12 cellular contexts compared by ENCODE assay signal in the genomic region with DNA sequence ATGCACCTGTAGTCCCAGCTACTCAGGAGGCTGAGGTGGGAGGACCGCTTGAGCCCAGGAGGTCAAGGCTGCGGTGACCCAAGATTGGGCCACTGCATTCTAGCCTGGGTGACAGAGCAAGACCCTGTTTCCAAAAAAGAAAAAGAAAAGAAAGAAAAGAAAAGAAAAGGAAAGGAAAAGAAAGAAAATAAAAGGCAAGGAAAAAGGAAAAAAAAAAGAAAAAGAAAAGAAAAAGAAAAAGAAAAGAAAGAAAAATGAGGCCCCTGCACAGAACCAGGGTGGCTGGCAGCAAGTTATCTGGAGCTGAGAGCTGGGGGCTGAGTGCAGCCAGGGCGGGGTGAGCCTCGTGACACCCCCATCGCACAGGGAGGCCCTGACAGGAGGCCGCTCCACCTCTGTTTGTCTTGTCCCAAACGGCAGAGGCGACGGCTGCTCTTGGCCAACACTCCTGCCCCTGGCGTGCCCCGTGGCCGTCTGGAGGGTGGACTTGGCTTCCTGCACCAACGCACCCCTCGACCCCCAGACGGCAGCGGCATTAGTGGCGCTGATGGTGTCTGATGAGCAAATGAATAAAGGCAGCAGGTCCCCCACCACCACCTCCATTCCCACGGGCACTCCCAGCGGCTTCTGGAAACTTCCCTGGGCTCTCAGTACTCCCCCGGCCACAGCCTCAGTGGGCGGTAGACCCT. TPM values are rescaled to one million over a fixed set of nuclear protein-coding genes. Genes with fewer than 3 reads are reported as not detected.
A peak's percentile ranks its signal among the peaks of the same experiment; 100 is the strongest.
DNase-seq lines count a peak whose midpoint lies in the region; ATAC-seq and TF ChIP-seq lines count a peak whose summit lies in the region.
"Had no signal": no experiment of that assay in that cellular context is flagged by ENCODE, and none has a peak within 500 bp of the region (broad histone marks: within the 10 kb centered on the region; RNA-seq: fewer than 3 reads in every experiment).

No MANE protein-coding gene starts in this region.

- H3K27ac Mint-ChIP-seq in T-helper 2 cell treated with Interferon-gamma antibody and Interleukin-4, amounts not matched to agents 5 μg/mL and 100 μg/mL, for 36 hours, result no peak overlapping the region
- H3K27ac Mint-ChIP-seq: activated naive CD8-positive, alpha-beta T cell treated with anti-CD3 and anti-CD28 coated beads for 36 hours had no signal

- TF ChIP-seq CTCF in dorsolateral prefrontal cortex (IDR thresholded peaks at IDR 0.05 in 54 of 56, conservative IDR thresholded peaks at IDR 0.05 in 2 of 56; ENCODE audit: low read depth in 1 of 56, partially characterized antibody in 56 of 56), result no peak
- TF ChIP-seq CTCF in thoracic aorta (IDR thresholded peaks at IDR 0.05), result no peak

- H3K27me3 Mint-ChIP-seq in T-helper 2 cell treated with Interferon-gamma antibody and Interleukin-4, amounts not matched to agents 5 μg/mL and 100 μg/mL, for 36 hours (ENCODE audit: low read depth), result peaks cover 3% of the 10 kb centered on the region

- H3K27me3 ChIP-seq in dorsolateral prefrontal cortex (no peaks in the 10 kb centered on the region), thoracic aorta (replicated peaks; ENCODE audit: insufficient read depth) (no peaks in the 10 kb centered on the region)

- no peaks in the 10 kb centered on the region for H3K4me1 ChIP-seq in mesodermal cell (ENCODE audit: control insufficient read depth, insufficient read depth, low read length, poor library complexity, severe bottlenecking)
- H3K4me1 ChIP-seq in thoracic aorta (ENCODE audit: control insufficient read depth in 1 of 2, low read depth in 2 of 2), result peaks cover 18 to 24% of the 10 kb centered on the region in 2 donors

- no peaks in the 10 kb centered on the region for H3K36me3 Mint-ChIP-seq in T-helper 2 cell treated with Interferon-gamma antibody and Interleukin-4, amounts not matched to agents 5 μg/mL and 100 μg/mL, for 36 hours (ENCODE audit: low read depth)

- H3K4me1 Mint-ChIP-seq in T-helper 2 cell treated with Interferon-gamma antibody and Interleukin-4, amounts not matched to agents 5 μg/mL and 100 μg/mL, for 36 hours (ENCODE audit: low read depth), result no peaks in the 10 kb centered on the region
- H3K4me1 Mint-ChIP-seq: activated naive CD8-positive, alpha-beta T cell treated with anti-CD3 and anti-CD28 coated beads for 36 hours had no signal

- 88 to 90% methylated on average over 15 to 17 of the region's 21 CpGs for WGBS in mesodermal cell (ENCODE audit: insufficient coverage in 2 of 2), 2 experiments

- H3K27ac ChIP-seq in dorsolateral prefrontal cortex, result peak overlapping the region in 26 of 59 donors; percentile 36 to 91 (median 79)
- H3K27ac ChIP-seq in mesodermal cell (ENCODE audit: low read depth, low read length, severe bottlenecking), result no peak overlapping the region
- H3K27ac ChIP-seq in thoracic aorta, result no peak overlapping the region

- intact Hi-C loops in dorsolateral prefrontal cortex (cut with DNase I), result loop anchor here (2.0 to 5.0 kb wide), 2 partner anchors 109 to 111 kb away; no protein-coding TSS in a partner anchor

- H3K4me3 ChIP-seq in dorsolateral prefrontal cortex (peak overlapping the region in 56 of 59 donors; percentile 30 to 68 (median 53)), mesodermal cell (ENCODE audit: extremely low read depth, insufficient read depth, low read length, poor library complexity, severe bottlenecking) (peak overlapping the region; percentile 19), thoracic aorta (peak overlapping the region; percentile 67)

- no peaks in the 10 kb centered on the region for H3K9me3 ChIP-seq in mesodermal cell (ENCODE audit: control insufficient read depth, low read length)
- H3K9me3 ChIP-seq in thoracic aorta, result no peaks in the 10 kb centered on the region

- no peak for DNase-seq in T-helper 2 cell treated with Interferon-gamma antibody and Interleukin-4, amounts not matched to agents 5 μg/mL and 100 μg/mL, for 36 hours (ENCODE audit: low spot score)
- no peak for DNase-seq in T-helper 2 cell
- DNase-seq in dorsolateral prefrontal cortex, result no peak
- no peak for DNase-seq in thoracic aorta (ENCODE audit: low spot score)
- no peak for DNase-seq in NCI-H1417 (lab: John Stamatoyannopoulos, UW)
- no peak for DNase-seq in ureter (ENCODE audit: low spot score)
- DNase-seq: NCI-H187 had no signal

- H3K4me3 Mint-ChIP-seq in T-helper 2 cell treated with Interferon-gamma antibody and Interleukin-4, amounts not matched to agents 5 μg/mL and 100 μg/mL, for 36 hours, result peak overlapping the region; percentile 54
- H3K4me3 Mint-ChIP-seq: activated naive CD8-positive, alpha-beta T cell treated with anti-CD3 and anti-CD28 coated beads for 36 hours had no signal

- ATAC-seq in thoracic aorta (ENCODE audit: insufficient number of reproducible peaks, low FRiP score, low read depth) (no peak), GM18907 (IDR thresholded peaks at IDR 0.05; ENCODE audit: unreplicated experiment) (no peak)

- no peaks in the 10 kb centered on the region for H3K9me3 Mint-ChIP-seq in T-helper 2 cell treated with Interferon-gamma antibody and Interleukin-4, amounts not matched to agents 5 μg/mL and 100 μg/mL, for 36 hours
- H3K9me3 Mint-ChIP-seq: activated naive CD8-positive, alpha-beta T cell treated with anti-CD3 and anti-CD28 coated beads for 36 hours had no signal

- H3K36me3 ChIP-seq in mesodermal cell (ENCODE audit: control insufficient read depth, insufficient read depth, low read length) (no peaks in the 10 kb centered on the region), thoracic aorta (no peaks in the 10 kb centered on the region)

RNA-seq across cellular contexts. Expression of a gene that starts 16.7 kb away (rescaled TPM):
- total RNA-seq in dorsolateral prefrontal cortex (10 to 100 TPM; 22.2 to 94.1 (median 36.5) TPM), thoracic aorta (10 to 100 TPM; 22.7 to 29.4 TPM), ureter (43.0 TPM)
- 21.2 TPM for polyA plus RNA-seq in mesodermal cell (2013, experiment 1 of 2)
- polyA plus RNA-seq in mesodermal cell (2013, experiment 2 of 2), result 15.2 TPM

RNA-seq across cellular contexts. Expression of a gene that starts 17.0 kb away (rescaled TPM):
- total RNA-seq in dorsolateral prefrontal cortex, result 10 to 100 TPM in 110 of 120 experiments, 1 to 10 TPM in 10; 7.0 to 34.3 (median 16.0) TPM
- polyA plus RNA-seq in mesodermal cell (2013, experiment 1 of 2), result 0.85 TPM
- 0.40 TPM for polyA plus RNA-seq in mesodermal cell (2013, experiment 2 of 2)
- 1 to 10 TPM; 3.5 to 9.6 TPM for total RNA-seq in thoracic aorta
- 12.5 TPM for total RNA-seq in ureter

RNA-seq across cellular contexts. Expression of a gene that starts 34.9 kb away (rescaled TPM):
- total RNA-seq in dorsolateral prefrontal cortex (under 1 TPM in 5 of 120 experiments, not detected in 115; 0.18 to 0.43 (median 0.25) TPM), thoracic aorta (not detected), ureter (not detected)
- polyA plus RNA-seq in mesodermal cell (2013, experiment 1 of 2), result 0.18 TPM
- 0.25 TPM for polyA plus RNA-seq in mesodermal cell (2013, experiment 2 of 2)
- total RNA-seq: activated naive CD8-positive, alpha-beta T cell treated with anti-CD3 and anti-CD28 coated beads for 36 hours; subcutaneous adipose tissue had no signal
- polyA plus RNA-seq: AG04450 had no signal

RNA-seq across cellular contexts. Expression of a gene that starts 52.9 kb away (rescaled TPM):
- total RNA-seq in dorsolateral prefrontal cortex (100 to 1,000 TPM; 113 to 445 (median 234) TPM), thoracic aorta (100 to 1,000 TPM; 168 to 251 TPM), ureter (49.3 TPM)
- 59.3 TPM for polyA plus RNA-seq in mesodermal cell (2013, experiment 1 of 2)
- 47.9 TPM for polyA plus RNA-seq in mesodermal cell (2013, experiment 2 of 2)
